ENCODE assay signal across 27 cellular contexts in genomic region chr11:68445531-68446035, GRCh38.
"Had no signal": no experiment of that assay in that cellular context is flagged by ENCODE, and none has a peak within 500 bp of the region (broad histone marks: within the 10 kb centered on the region; RNA-seq: fewer than 3 reads in every experiment).

No MANE protein-coding gene starts in this region.

- DNase-seq: activated CD4-positive, alpha-beta T cell treated with anti-CD3 and anti-CD28 coated beads for 1 hour; activated CD4-positive, alpha-beta T cell treated with anti-CD3 and anti-CD28 coated beads, Interleukin-2, amount 10 ng/mL, durations not matched to agents 24 days and 14 days; activated CD4-positive, alpha-beta T cell treated with anti-CD3 and anti-CD28 coated beads, Interleukin-2, amount 50 U/mL, for 48 hours; activated gamma-delta T cell; activated naive CD4-positive, alpha-beta T cell treated with anti-CD3 and anti-CD28 coated beads for 36 hours; activated T-cell treated with anti-CD3 and anti-CD28 coated beads for 4 hours; activated T-cell treated with anti-CD3 and anti-CD28 coated beads, Interleukin-2, amount 50 U/mL, for 48 hours; amygdala; MG63; MV-4-11; NCI-H1092 treated with DMSO at 0.1 percent for 48 hours; NCI-H1417 treated with DMSO at 0.1 percent for 48 hours; NCI-H1694; NCI-H2029; NCI-H2107; NCI-H2171 treated with DMSO at 0.1 percent for 48 hours; NCI-H226; NCI-H526; NCI-H82; OCI-M1; RPMI8226; SHP77 had no signal

- H3K9me3 ChIP-seq: MG63, SJSA1 had no signal

- ATAC-seq: activated T-helper 17 cell treated with anti-CD3 and anti-CD28 coated beads, Interleukin-2, amount 50 U/mL, for 72 hours; SK-N-SH treated with all-trans-retinoic acid at 6 μM for 48 hours had no signal

- H3K27ac ChIP-seq: KMS-11, SJSA1 had no signal

- H3K27me3 ChIP-seq: MG63, SJSA1 had no signal

- H3K9ac ChIP-seq: KMS-11 had no signal

- H3K4me2 ChIP-seq: KMS-11 had no signal

- H3K4me3 ChIP-seq: MG63, SJSA1 had no signal

- FAIRE-seq: astrocyte had no signal
